ENCODE assay signal across 1 cellular context in the genomic region with DNA sequence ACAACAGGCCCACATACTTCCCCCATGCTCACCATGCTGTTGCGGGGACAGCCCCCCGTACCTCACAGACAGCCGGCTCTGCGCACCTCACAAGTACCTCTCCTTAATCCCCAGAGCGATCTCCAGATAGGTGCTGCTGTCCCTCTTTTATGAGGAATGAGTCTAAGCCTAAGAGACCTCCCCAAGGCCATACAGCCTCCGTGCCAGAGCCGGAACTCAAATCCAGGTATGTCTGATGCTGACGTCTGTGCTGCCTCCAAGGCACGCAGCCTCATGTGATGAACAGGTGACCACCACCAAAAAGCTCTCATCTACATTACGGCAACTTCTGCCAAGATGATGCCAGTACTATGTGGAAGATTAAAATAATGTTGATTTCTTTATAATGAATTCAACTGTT.
TF ChIP-seq lines count a peak whose summit lies in the region.

No MANE protein-coding gene starts in this region.

TF ChIP-seq in H1, 55 proteins besides CTCF, POLR2A, EP300 and RAD21:
- TF ChIP-seq PHF8 (conservative IDR thresholded peaks at IDR 0.05; ENCODE audit: low read depth, low read length), result no peak
- TF ChIP-seq, protein P1, sequence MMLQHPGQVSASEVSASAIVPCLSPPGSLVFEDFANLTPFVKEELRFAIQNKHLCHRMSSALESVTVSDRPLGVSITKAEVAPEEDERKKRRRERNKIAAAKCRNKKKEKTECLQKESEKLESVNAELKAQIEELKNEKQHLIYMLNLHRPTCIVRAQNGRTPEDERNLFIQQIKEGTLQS (IDR thresholded peaks at IDR 0.05; ENCODE audit: insufficient read depth, low read depth, low read length), result no peak
